Comparison of ENCODE assay signal across 1 cellular context in genomic region chr1:100441651-100442050, GRCh38.
TF ChIP-seq lines count a peak whose summit lies in the region.

No MANE protein-coding gene starts in this region.

TF ChIP-seq in HepG2, 621 proteins besides CTCF, POLR2A, EP300 and RAD21:
- TF ChIP-seq RBFOX2 (IDR thresholded peaks at IDR 0.05; ENCODE audit: low read depth, low read length) (no peak), ZBED4 (CRISPR knock-in tag; IDR thresholded peaks at IDR 0.05; ENCODE audit: borderline replicate concordance) (no peak), ZNF205 (CRISPR knock-in tag; IDR thresholded peaks at IDR 0.05) (no peak), ZNF121 (CRISPR knock-in tag; IDR thresholded peaks at IDR 0.05) (no peak), ZNF710 (CRISPR knock-in tag; IDR thresholded peaks at IDR 0.05; ENCODE audit: borderline replicate concordance) (no peak), SOX13 (IDR thresholded peaks at IDR 0.05) (no peak), SOX13 (CRISPR knock-in tag; conservative IDR thresholded peaks at IDR 0.05 in 1 of 2, IDR thresholded peaks at IDR 0.05 in 1 of 2) (no peak), ZNF513 (CRISPR knock-in tag; conservative IDR thresholded peaks at IDR 0.05) (no peak), ZNF232 (CRISPR knock-in tag; IDR thresholded peaks at IDR 0.05; ENCODE audit: borderline replicate concordance) (no peak), HDAC6 (IDR thresholded peaks at IDR 0.05; ENCODE audit: low read depth, low read length) (no peak), THAP7 (CRISPR knock-in tag; IDR thresholded peaks at IDR 0.05) (no peak), PTBP1 (IDR thresholded peaks at IDR 0.05; ENCODE audit: low read depth, low read length, poor library complexity, severe bottlenecking) (no peak), BORCS8-MEF2B (CRISPR knock-in tag; IDR thresholded peaks at IDR 0.05) (no peak), ARID2 (CRISPR knock-in tag; IDR thresholded peaks at IDR 0.05; ENCODE audit: borderline replicate concordance) (no peak), ZKSCAN1 (IDR thresholded peaks at IDR 0.05; ENCODE audit: low read length) (no peak), ZNF773 (CRISPR knock-in tag; IDR thresholded peaks at IDR 0.05; ENCODE audit: borderline replicate concordance) (no peak), TCF7L2 (IDR thresholded peaks at IDR 0.05; ENCODE audit: low read depth, low read length) (no peak), ZGPAT (CRISPR knock-in tag; IDR thresholded peaks at IDR 0.05) (no peak), TSC22D2 (CRISPR knock-in tag; IDR thresholded peaks at IDR 0.05; ENCODE audit: borderline replicate concordance) (no peak), ZFP91 (CRISPR knock-in tag; IDR thresholded peaks at IDR 0.05; ENCODE audit: borderline replicate concordance) (no peak), BRCA1 (CRISPR knock-in tag; IDR thresholded peaks at IDR 0.05) (no peak)
